ENCODE assay signal across 8 cellular contexts in the genomic region with DNA sequence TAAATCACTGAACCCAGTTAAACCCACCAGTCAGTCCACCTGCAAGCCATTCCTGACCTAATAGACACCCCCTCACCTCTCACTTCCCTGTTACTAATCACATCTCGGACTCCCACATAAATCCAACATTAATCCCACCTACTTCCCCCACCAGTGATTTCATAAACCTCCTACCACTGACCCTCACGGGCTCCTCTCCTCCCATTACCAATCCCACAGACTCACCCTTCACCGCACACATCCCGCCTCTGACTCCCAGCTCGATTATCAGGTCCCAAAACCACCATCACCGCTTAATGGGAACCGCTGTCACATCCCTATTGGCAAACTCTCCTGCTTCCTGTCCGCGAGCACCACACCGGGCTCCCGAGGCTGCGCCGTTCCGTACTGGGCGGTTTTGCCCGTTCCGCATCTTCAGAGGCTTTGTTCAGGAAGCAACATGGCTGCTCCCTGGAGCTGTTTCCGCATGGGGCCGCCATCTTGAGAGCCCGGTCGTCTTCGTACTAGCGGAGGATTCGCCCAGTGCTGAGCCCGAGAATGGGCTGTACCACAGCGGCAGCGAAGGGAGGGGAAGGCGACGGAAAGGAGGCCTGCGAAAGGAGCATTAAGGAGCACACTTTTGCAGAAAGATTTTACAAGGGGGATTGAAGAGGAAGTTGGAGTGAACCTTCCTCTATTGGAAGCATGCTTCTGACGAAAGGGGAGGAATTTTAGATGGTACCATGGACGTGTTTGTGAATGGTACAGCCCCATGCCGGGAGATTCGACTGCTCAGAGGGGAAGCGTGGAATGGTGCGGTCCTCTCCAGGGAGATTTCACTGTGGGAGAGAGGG. TPM values are rescaled to one million over a fixed set of nuclear protein-coding genes. Genes with fewer than 3 reads are reported as not detected.
DNase-seq lines count a peak whose midpoint lies in the region; ATAC-seq and TF ChIP-seq lines count a peak whose summit lies in the region.

ZNF300 (minus strand) TSS at position 502 of the 833 bp plus-strand sequence. CDS start 1,825 bp downstream, outside the sequence.

- H3K4me1 Mint-ChIP-seq in activated naive CD8-positive, alpha-beta T cell (ENCODE audit: low read depth): peaks cover 4% of the 10 kb centered on the region
- peaks cover 13% of the 10 kb centered on the region for H3K4me1 Mint-ChIP-seq in neural crest cell
- peaks cover 8% of the 10 kb centered on the region for H3K4me1 Mint-ChIP-seq in stimulated activated naive CD8-positive, alpha-beta T cell treated with anti-CD3 and anti-CD28 coated beads, Interleukin-15, amount 100 ng/mL, for 72 hours

- no peaks in the 10 kb centered on the region for H3K4me1 ChIP-seq in Peyer's patch

- peak within 1 kb of the TSS; percentile 93 for H3K4me3 Mint-ChIP-seq in activated naive CD8-positive, alpha-beta T cell
- H3K4me3 Mint-ChIP-seq in neural crest cell: peak within 1 kb of the TSS; percentile 95
- peak within 1 kb of the TSS; percentile 86 to 89 for H3K4me3 Mint-ChIP-seq in stimulated activated naive CD8-positive, alpha-beta T cell treated with anti-CD3 and anti-CD28 coated beads, Interleukin-15, amount 100 ng/mL, for 72 hours

- H3K27me3 Mint-ChIP-seq in activated naive CD8-positive, alpha-beta T cell: peaks cover 12% of the 10 kb centered on the region
- peaks cover 5% of the 10 kb centered on the region for H3K27me3 Mint-ChIP-seq in neural crest cell (ENCODE audit: low read depth)
- H3K27me3 Mint-ChIP-seq in stimulated activated naive CD8-positive, alpha-beta T cell treated with anti-CD3 and anti-CD28 coated beads, Interleukin-15, amount 100 ng/mL, for 72 hours: peaks cover 19% of the 10 kb centered on the region

- CTCF ChIA-PET in BJ (lab: Yijun Ruan, JAX): no interaction called here

- POLR2A ChIA-PET in BJ (lab: Charles Lee): no interaction called here

- H3K9me3 ChIP-seq in Peyer's patch: peaks cover 0 to 53% (median 8%) of the 10 kb centered on the region in 4 donors

- TF ChIP-seq POLR2A in Peyer's patch (IDR thresholded peaks at IDR 0.05): no peak

- peaks cover 35% of the 10 kb centered on the region for H3K36me3 Mint-ChIP-seq in activated naive CD8-positive, alpha-beta T cell
- H3K36me3 Mint-ChIP-seq in neural crest cell (ENCODE audit: low read depth): peaks cover 41% of the 10 kb centered on the region

- TF ChIP-seq CTCF in BJ (IDR thresholded peaks at IDR 0.05; ENCODE audit: insufficient read depth, low read depth, low read length) (no peak), Peyer's patch (IDR thresholded peaks at IDR 0.05) (no peak), neural crest cell (conservative IDR thresholded peaks at IDR 0.05) (no peak)

- peak; percentile 52 for DNase-seq in BJ (ENCODE audit: low read depth)
- DNase-seq in Peyer's patch: peak; percentile 53 to 88 (median 88)
- DNase-seq in globus pallidus (ENCODE audit: low spot score): peak; percentile 92
- peak; percentile 64 for DNase-seq in neural crest cell (ENCODE audit: low read depth, low spot score)
- peak; percentile 38 to 69 for DNase-seq in stimulated activated naive CD8-positive, alpha-beta T cell treated with anti-CD3 and anti-CD28 coated beads, Interleukin-15, amount 100 ng/mL, for 72 hours

- ATAC-seq in HG02870 (IDR thresholded peaks at IDR 0.05; ENCODE audit: unreplicated experiment): peak; percentile 72
- peak; percentile 89 for ATAC-seq in stimulated activated naive CD8-positive, alpha-beta T cell treated with anti-CD3 and anti-CD28 coated beads, Interleukin-15, amount 100 ng/mL, for 72 hours
- no peak for ATAC-seq in HG03460 (IDR thresholded peaks at IDR 0.05; ENCODE audit: unreplicated experiment)

- H3K27me3 ChIP-seq in BJ (ENCODE audit: control insufficient read depth, insufficient read depth, low read length): no peaks in the 10 kb centered on the region
- no peaks in the 10 kb centered on the region for H3K27me3 ChIP-seq in Peyer's patch

- peak within 1 kb of the TSS; percentile 95 for H3K27ac Mint-ChIP-seq in activated naive CD8-positive, alpha-beta T cell
- H3K27ac Mint-ChIP-seq in neural crest cell (ENCODE audit: unreplicated experiment): peak within 1 kb of the TSS; percentile 100
- H3K27ac Mint-ChIP-seq in stimulated activated naive CD8-positive, alpha-beta T cell treated with anti-CD3 and anti-CD28 coated beads, Interleukin-15, amount 100 ng/mL, for 72 hours: peak within 1 kb of the TSS; percentile 97 to 98

- H3K4me3 ChIP-seq in BJ (ENCODE audit: low read depth, low read length) (peak within 1 kb of the TSS; percentile 67), Peyer's patch (peak within 1 kb of the TSS; percentile 27 to 72 (median 44))

- H3K36me3 ChIP-seq in BJ (ENCODE audit: control insufficient read depth, insufficient read depth, low read length) (no peaks in the 10 kb centered on the region; the same call in 1 of the 2 replicates), Peyer's patch (peaks cover 0 to 8% (median 0%) of the 10 kb centered on the region in 3 donors)

- peak within 1 kb of the TSS; percentile 31 to 75 (median 50) for H3K27ac ChIP-seq in Peyer's patch

- peaks cover 34% of the 10 kb centered on the region for H3K9me3 Mint-ChIP-seq in activated naive CD8-positive, alpha-beta T cell (ENCODE audit: low read depth)
- peaks cover 29% of the 10 kb centered on the region for H3K9me3 Mint-ChIP-seq in neural crest cell
- peaks cover 48 to 55% of the 10 kb centered on the region in 2 donors for H3K9me3 Mint-ChIP-seq in stimulated activated naive CD8-positive, alpha-beta T cell treated with anti-CD3 and anti-CD28 coated beads, Interleukin-15, amount 100 ng/mL, for 72 hours

RNA-seq across cellular contexts. Expression of gene ZNF300, which starts in this region (rescaled TPM):
- 2.6 and 4.8 TPM in 2 replicates for polyA plus RNA-seq in BJ (2011; rRNA removed)
- polyA minus RNA-seq in BJ (2011; rRNA and poly(A)+ RNA removed): 1.8 TPM in 2 replicates
- 10 to 100 TPM in 2 of 4 donors, 1 to 10 TPM in 2; 4.4 to 17.3 (median 8.5) TPM for total RNA-seq in Peyer's patch
- 12.1 and 12.4 TPM in 2 replicates for total RNA-seq in neural crest cell
